Comparison of ENCODE assay signal across 13 cellular contexts in genomic region chr1:81832573-81832972, GRCh38. TPM values are rescaled to one million over a fixed set of nuclear protein-coding genes. Genes with fewer than 3 reads are reported as not detected.
DNase-seq lines count a peak whose midpoint lies in the region; ATAC-seq and TF ChIP-seq lines count a peak whose summit lies in the region.
"Had no signal": no experiment of that assay in that cellular context is flagged by ENCODE, and none has a peak within 500 bp of the region (broad histone marks: within the 10 kb centered on the region; RNA-seq: fewer than 3 reads in every experiment).

No MANE protein-coding gene starts in this region.

- H2AFZ ChIP-seq in ACC112 (ENCODE audit: low read length, unreplicated experiment) = no peak overlapping the region

- no peak overlapping the region for H3K27ac Mint-ChIP-seq in HFFc6
- H3K27ac Mint-ChIP-seq: B cell had no signal

- H3K27me3 Mint-ChIP-seq in HFFc6 (ENCODE audit: insufficient read depth) = no peaks in the 10 kb centered on the region
- H3K27me3 Mint-ChIP-seq: B cell had no signal

- DNase-seq in HFFc6 (peak; percentile 26), choroid plexus epithelial cell (ENCODE audit: low read depth) (peak; percentile 91), kidney tubule cell (ENCODE audit: low spot score) (peak; percentile 47), NCI-H524 (lab: John Stamatoyannopoulos, UW) (no peak), T-helper 9 cell (no peak)
- no peak for DNase-seq in stimulated activated CD4-positive, alpha-beta T cell treated with anti-CD3 and anti-CD28 coated beads, Interleukin-4, amount 100 ng/mL, for 4 hours
- DNase-seq: erythroblast, posterior cingulate gyrus had no signal

- H3K79me2 ChIP-seq in ACC112 (ENCODE audit: control insufficient read depth, insufficient read depth, low read length, unreplicated experiment) = peaks cover 59% of the 10 kb centered on the region

- H3K27me3 ChIP-seq in ACC112 (ENCODE audit: insufficient read depth, low read length) = no peaks in the 10 kb centered on the region
- H3K27me3 ChIP-seq: ascending aorta had no signal

- TF ChIP-seq CTCF in HFFc6 (IDR thresholded peaks at IDR 0.05) (no peak), choroid plexus epithelial cell (conservative IDR thresholded peaks at IDR 0.05; ENCODE audit: low read depth, low read length) (no peak)

- H3K4me1 Mint-ChIP-seq in HFFc6 (ENCODE audit: low read depth) = peaks cover 13% of the 10 kb centered on the region; the same call in 1 of the 2 replicates
- H3K4me1 Mint-ChIP-seq: B cell had no signal

- H3K4me3 Mint-ChIP-seq in HFFc6 = no peak overlapping the region
- H3K4me3 Mint-ChIP-seq: B cell had no signal

- no peaks in the 10 kb centered on the region for H3K36me3 Mint-ChIP-seq in HFFc6 (ENCODE audit: low read depth)

- ATAC-seq in GM18861 (IDR thresholded peaks at IDR 0.05; ENCODE audit: unreplicated experiment) = no peak

- H3K9me3 Mint-ChIP-seq in HFFc6 = no peaks in the 10 kb centered on the region

- H3K36me3 ChIP-seq in ACC112 (ENCODE audit: insufficient read depth, low read length) = no peaks in the 10 kb centered on the region
- H3K36me3 ChIP-seq: ascending aorta had no signal

- H3K4me3 ChIP-seq in ACC112 (ENCODE audit: low read depth, low read length) (no peak overlapping the region), choroid plexus epithelial cell (ENCODE audit: low read depth, low read length) (no peak overlapping the region)
- H3K4me3 ChIP-seq: ascending aorta had no signal

- H3K4me1 ChIP-seq in ACC112 (ENCODE audit: control insufficient read depth, insufficient read depth, low read length, unreplicated experiment) = peaks cover 41% of the 10 kb centered on the region

- H3K27ac ChIP-seq in ACC112 (ENCODE audit: low read depth, low read length) = peak overlapping the region; percentile 22; the same call in 1 of the 2 replicates
- H3K27ac ChIP-seq: ascending aorta had no signal

RNA-seq across cellular contexts. Expression of gene ADGRL2, which starts 31.8 kb away (rescaled TPM):
- 10 to 100 TPM in 1 of 6 experiments, 1 to 10 TPM in 5; 2.1 to 11.1 (median 2.8) TPM for total RNA-seq in HFFc6 (2021; fragmentation: NEBNext Ultra II Directional; extraction: Animal tissue kit (Norgen Biotek cat#: 25700))
- total RNA-seq: B cell, G401 had no signal

Comparison
In these comparisons a context has a peak if more than half of its experiments do, and no peak if none do; other contexts are left out.
1. DNase-seq: peak in HFFc6 (single experiment), choroid plexus epithelial cell (single experiment) and kidney tubule cell (single experiment); none in NCI-H524 (0 of 2), stimulated activated CD4-positive, alpha-beta T cell treated with anti-CD3 and anti-CD28 coated beads, Interleukin-4, amount 100 ng/mL, for 4 hours (0 of 2) and T-helper 9 cell (single experiment).